ENCODE assay signal across 8 cellular contexts in genomic region chrX:155767101-155767878, GRCh38.
DNase-seq lines count a peak whose midpoint lies in the region; ATAC-seq and TF ChIP-seq lines count a peak whose summit lies in the region.

No MANE protein-coding gene starts in this region.

- H3K14ac ChIP-seq in neuronal stem cell (ENCODE audit: low read length), result no peak overlapping the region

- H4K8ac ChIP-seq in neuronal stem cell (ENCODE audit: low read depth, low read length), result no peak overlapping the region

- H3K18ac ChIP-seq in neuronal stem cell (ENCODE audit: low read length), result no peak overlapping the region

- no peak overlapping the region for H4K91ac ChIP-seq in neuronal stem cell (ENCODE audit: low read depth, low read length, poor library complexity)

- H3K27me3 Mint-ChIP-seq in activated T-helper 1 cell treated with anti-CD3 and anti-CD28 coated beads, Interleukin-12 subunit alpha, Interleukin-12 subunit beta, Interleukin-2, Interleukin-4 antibody, amounts not matched to agents 30 ng/mL and 10 ng/mL and 1 ng/mL, durations not matched to agents 14 hours and 24 hours and 36 hours (ENCODE audit: insufficient read depth), result peaks cover 2% of the 10 kb centered on the region

- no peak overlapping the region for H2BK120ac ChIP-seq in neuronal stem cell (ENCODE audit: low read depth, low read length)

- H3K79me1 ChIP-seq in neuronal stem cell (ENCODE audit: low read depth, low read length), result no peaks in the 10 kb centered on the region

- H2AFZ ChIP-seq in neuronal stem cell (ENCODE audit: low read length), result peak overlapping the region; percentile 79

- no peak overlapping the region for H2BK12ac ChIP-seq in neuronal stem cell (ENCODE audit: low read length)

- no peak overlapping the region for H3K23ac ChIP-seq in neuronal stem cell (ENCODE audit: low read depth, low read length, poor library complexity)

- no peaks in the 10 kb centered on the region for H3K9me3 ChIP-seq in neuronal stem cell (replicated peaks in 1 of 2; ENCODE audit: control insufficient read depth in 2 of 2, insufficient read depth in 1 of 2, low read depth in 1 of 2, low read length in 2 of 2)

- ATAC-seq in foreskin keratinocyte (peak; percentile 71), GM18861 (IDR thresholded peaks at IDR 0.05; ENCODE audit: unreplicated experiment) (no peak)

- no peaks in the 10 kb centered on the region for H3K4me1 Mint-ChIP-seq in activated T-helper 1 cell treated with anti-CD3 and anti-CD28 coated beads, Interleukin-12 subunit alpha, Interleukin-12 subunit beta, Interleukin-2, Interleukin-4 antibody, amounts not matched to agents 30 ng/mL and 10 ng/mL and 1 ng/mL, durations not matched to agents 14 hours and 24 hours and 36 hours (ENCODE audit: low read depth)

- H3K27ac ChIP-seq in foreskin keratinocyte (peak overlapping the region; percentile 28), neuronal stem cell (replicated peaks; ENCODE audit: low read length) (no peak overlapping the region)

- peak overlapping the region; percentile 51 for H3K4me2 ChIP-seq in neuronal stem cell (ENCODE audit: insufficient read depth, low read length, poor library complexity, severe bottlenecking)

- TF ChIP-seq CTCF in foreskin keratinocyte (conservative IDR thresholded peaks at IDR 0.05), result no peak

- no peaks in the 10 kb centered on the region for H3K36me3 ChIP-seq in neuronal stem cell (replicated peaks in 1 of 2; ENCODE audit: control insufficient read depth in 2 of 2, insufficient read depth in 2 of 2, low read length in 2 of 2)

- H3K9ac ChIP-seq in neuronal stem cell (ENCODE audit: low read depth, low read length, poor library complexity), result no peak overlapping the region

- no peaks in the 10 kb centered on the region for H3K36me3 Mint-ChIP-seq in activated T-helper 1 cell treated with anti-CD3 and anti-CD28 coated beads, Interleukin-12 subunit alpha, Interleukin-12 subunit beta, Interleukin-2, Interleukin-4 antibody, amounts not matched to agents 30 ng/mL and 10 ng/mL and 1 ng/mL, durations not matched to agents 14 hours and 24 hours and 36 hours (ENCODE audit: low read depth)

- H3K27ac Mint-ChIP-seq in activated T-helper 1 cell treated with anti-CD3 and anti-CD28 coated beads, Interleukin-12 subunit alpha, Interleukin-12 subunit beta, Interleukin-2, Interleukin-4 antibody, amounts not matched to agents 30 ng/mL and 10 ng/mL and 1 ng/mL, durations not matched to agents 14 hours and 24 hours and 36 hours, result no peak overlapping the region

- no peaks in the 10 kb centered on the region for H3K4me1 ChIP-seq in foreskin keratinocyte
- peaks cover 3 to 4% of the 10 kb centered on the region in 2 donors for H3K4me1 ChIP-seq in neuronal stem cell (ENCODE audit: control insufficient read depth in 2 of 2, insufficient read depth in 1 of 2, low read depth in 1 of 2, low read length in 2 of 2)

- H3K4me3 ChIP-seq in neuronal stem cell (ENCODE audit: low read length in 2 of 2), result peak overlapping the region; percentile 44 to 73

- H2BK15ac ChIP-seq in neuronal stem cell (ENCODE audit: low read length), result no peak overlapping the region

- H3K4ac ChIP-seq in neuronal stem cell (ENCODE audit: low read length), result no peak overlapping the region

- intact Hi-C loops in activated T-helper 1 cell treated with anti-CD3 and anti-CD28 coated beads, Interleukin-12 subunit alpha, Interleukin-12 subunit beta, Interleukin-2, Interleukin-4 antibody, amounts not matched to agents 30 ng/mL and 10 ng/mL and 1 ng/mL, durations not matched to agents 14 hours and 24 hours and 36 hours (cut with micrococcal nuclease), result no loop called here

- peaks cover 8% of the 10 kb centered on the region for H3K9me3 Mint-ChIP-seq in activated T-helper 1 cell treated with anti-CD3 and anti-CD28 coated beads, Interleukin-12 subunit alpha, Interleukin-12 subunit beta, Interleukin-2, Interleukin-4 antibody, amounts not matched to agents 30 ng/mL and 10 ng/mL and 1 ng/mL, durations not matched to agents 14 hours and 24 hours and 36 hours

- no CpG with 5 or more reads among the region's 18 CpGs for WGBS in neuronal stem cell (ENCODE audit: extremely low coverage in 2 of 2, insufficient read length in 2 of 2, insufficient replicate concordance in 1 of 2), 2 donors

- H3K27me3 ChIP-seq in foreskin keratinocyte (no peaks in the 10 kb centered on the region), neuronal stem cell (ENCODE audit: control insufficient read depth in 3 of 3, insufficient read depth in 3 of 3, low read depth in 1 of 3, low read length in 3 of 3) (peaks cover 0 to 12% (median 0%) of the 10 kb centered on the region in 3 experiments)

- H3K4me3 Mint-ChIP-seq in activated T-helper 1 cell treated with anti-CD3 and anti-CD28 coated beads, Interleukin-12 subunit alpha, Interleukin-12 subunit beta, Interleukin-2, Interleukin-4 antibody, amounts not matched to agents 30 ng/mL and 10 ng/mL and 1 ng/mL, durations not matched to agents 14 hours and 24 hours and 36 hours, result peak overlapping the region; percentile 77

- no peak overlapping the region for H2AK5ac ChIP-seq in neuronal stem cell (ENCODE audit: low read depth, low read length)

- DNase-seq in DMS79 treated with DMSO at 0.1 percent for 48 hours (lab: John Stamatoyannopoulos, UW) (peak; percentile 20), DMS79 (lab: John Stamatoyannopoulos, UW) (no peak), NCI-H2227 treated with DMSO at 0.1 percent for 48 hours (lab: John Stamatoyannopoulos, UW) (peak; percentile 27), foreskin keratinocyte (peak; percentile 28 to 74), neuronal stem cell (ENCODE audit: low spot score) (peak; percentile 54), NCI-H1048 (lab: John Stamatoyannopoulos, UW) (no peak)
- peak; percentile 8 for DNase-seq in activated T-helper 1 cell treated with anti-CD3 and anti-CD28 coated beads, Interleukin-12 subunit alpha, Interleukin-12 subunit beta, Interleukin-2, Interleukin-4 antibody, amounts not matched to agents 30 ng/mL and 10 ng/mL and 1 ng/mL, durations not matched to agents 14 hours and 24 hours and 36 hours (ENCODE audit: low spot score)

- no peak overlapping the region for H2BK5ac ChIP-seq in neuronal stem cell (ENCODE audit: low read length)

Comparison
In these comparisons a context has a peak if more than half of its experiments do, and no peak if none do; other contexts are left out.
1. DNase-seq: peak in DMS79 treated with DMSO at 0.1 percent for 48 hours (single experiment), NCI-H2227 treated with DMSO at 0.1 percent for 48 hours (single experiment), activated T-helper 1 cell treated with anti-CD3 and anti-CD28 coated beads, Interleukin-12 subunit alpha, Interleukin-12 subunit beta, Interleukin-2, Interleukin-4 antibody, amounts not matched to agents 30 ng/mL and 10 ng/mL and 1 ng/mL, durations not matched to agents 14 hours and 24 hours and 36 hours (single experiment), foreskin keratinocyte (2 of 2) and neuronal stem cell (single experiment); none in DMS79 (single experiment) and NCI-H1048 (single experiment).